In genomic region chr18:10488022-10488421, GRCh38 we compare ENCODE assay signal across 31 cellular contexts. TPM values are rescaled to one million over a fixed set of nuclear protein-coding genes. Genes with fewer than 3 reads are reported as not detected.
DNase-seq lines count a peak whose midpoint lies in the region; FAIRE-seq and TF ChIP-seq lines count a peak whose summit lies in the region.
"Had no signal": no experiment of that assay in that cellular context is flagged by ENCODE, and none has a peak within 500 bp of the region (broad histone marks: within the 10 kb centered on the region; RNA-seq: fewer than 3 reads in every experiment).

No MANE protein-coding gene starts in this region.

- H3K4me1 ChIP-seq in astrocyte (ENCODE audit: insufficient read depth, low read length) (no peaks in the 10 kb centered on the region), fibroblast of lung (ENCODE audit: control insufficient read depth, extremely low read depth, insufficient read depth, low read length) (no peaks in the 10 kb centered on the region), ovary (ENCODE audit: insufficient read depth) (peaks cover 6% of the 10 kb centered on the region)
- H3K4me1 ChIP-seq: A549 had no signal

- WGBS in ovary, 3 donors: 31 to 37% (median 32%) methylated on average over 4 of the region's 4 CpGs

- H3K4me2 ChIP-seq in astrocyte (ENCODE audit: low read length) (no peak overlapping the region), fibroblast of lung (ENCODE audit: extremely low read depth, insufficient read depth, low read length) (no peak overlapping the region)
- H3K4me2 ChIP-seq: A549, BLaER1, neural progenitor cell had no signal

- no peaks in the 10 kb centered on the region for H3K36me3 ChIP-seq in astrocyte (ENCODE audit: insufficient read depth, low read length)
- H3K36me3 ChIP-seq in fibroblast of lung (ENCODE audit: control insufficient read depth, insufficient read depth, low read length): no peaks in the 10 kb centered on the region
- no peaks in the 10 kb centered on the region for H3K36me3 ChIP-seq in ovary
- H3K36me3 ChIP-seq: neural progenitor cell had no signal

- no peak overlapping the region for H3K4me3 Mint-ChIP-seq in astrocyte (ENCODE audit: unreplicated experiment)
- H3K4me3 Mint-ChIP-seq: activated CD4-positive, alpha-beta T cell treated with anti-CD3 and anti-CD28 coated beads for 36 hours; activated CD8-positive, alpha-beta T cell treated with anti-CD3 and anti-CD28 coated beads, Interleukin-2, amount 10 ng/mL, durations not matched to agents 7 days and 5 days; activated naive CD4-positive, alpha-beta T cell treated with anti-CD3 and anti-CD28 coated beads, Interleukin-2, amount 10 ng/mL, durations not matched to agents 7 days and 5 days; activated T-helper 17 cell treated with anti-CD3 and anti-CD28 coated beads, Interleukin-2, amount 50 U/mL, for 72 hours; neural progenitor cell had no signal

- no peak overlapping the region for H3K27ac ChIP-seq in astrocyte (ENCODE audit: low read depth, low read length)
- H3K27ac ChIP-seq in fibroblast of lung (ENCODE audit: insufficient read depth, low read length): no peak overlapping the region
- peak overlapping the region; percentile 0 to 26 for H3K27ac ChIP-seq in ovary
- H3K27ac ChIP-seq: A549, BLaER1, coronary artery, neural progenitor cell, Peyer's patch, testis had no signal

- H3K27me3 ChIP-seq in astrocyte (ENCODE audit: insufficient read depth, low read length) (no peaks in the 10 kb centered on the region), fibroblast of lung (ENCODE audit: control insufficient read depth, insufficient read depth, low read length) (no peaks in the 10 kb centered on the region), ovary (no peaks in the 10 kb centered on the region)
- H3K27me3 ChIP-seq: BLaER1, neural progenitor cell, Peyer's patch, testis had no signal

- intact Hi-C loops in ovary (cut with DNase I): no loop called here

- no peak overlapping the region for H2AFZ ChIP-seq in astrocyte (ENCODE audit: low read depth, low read length)
- no peak overlapping the region for H2AFZ ChIP-seq in fibroblast of lung (ENCODE audit: low read length)
- H2AFZ ChIP-seq: neural progenitor cell had no signal

- TF ChIP-seq POLR2A in ovary (IDR thresholded peaks at IDR 0.05): no peak

- no peak for TF ChIP-seq EP300 in ovary (IDR thresholded peaks at IDR 0.05)

- peaks cover 4% of the 10 kb centered on the region for H3K27me3 Mint-ChIP-seq in astrocyte (ENCODE audit: low read depth, unreplicated experiment)
- H3K27me3 Mint-ChIP-seq: activated CD4-positive, alpha-beta T cell treated with anti-CD3 and anti-CD28 coated beads for 36 hours; activated T-helper 17 cell treated with anti-CD3 and anti-CD28 coated beads, Interleukin-2, amount 50 U/mL, for 72 hours had no signal

- H3K4me3 ChIP-seq in astrocyte (ENCODE audit: insufficient read depth, low read depth, low read length): no peak overlapping the region
- H3K4me3 ChIP-seq in fibroblast of lung (replicated peaks in 1 of 4; ENCODE audit: control extremely low read depth in 1 of 4, insufficient read depth in 1 of 4, low read depth in 3 of 4, low read length in 4 of 4): no peak overlapping the region
- H3K4me3 ChIP-seq in ovary: no peak overlapping the region
- H3K4me3 ChIP-seq: A549, BLaER1, coronary artery, GM12878, neural progenitor cell, Peyer's patch, testis had no signal

- FAIRE-seq in astrocyte (lab: Jason Lieb, UNC): no peak
- FAIRE-seq: A549, GM12878, H54, small intestine had no signal

- TF ChIP-seq CTCF in astrocyte (IDR thresholded peaks at IDR 0.05; ENCODE audit: insufficient read depth, low read depth, low read length) (no peak), fibroblast of lung (conservative IDR thresholded peaks at IDR 0.05 in 1 of 2, IDR thresholded peaks at IDR 0.05 in 1 of 2; ENCODE audit: low read depth in 1 of 2, low read length in 2 of 2) (no peak), ovary (IDR thresholded peaks at IDR 0.05) (no peak)

- DNase-seq in AG20443 (ENCODE audit: low spot score) (peak; percentile 48), astrocyte (ENCODE audit: low read depth) (peak; percentile 42), fibroblast of lung (ENCODE audit: low read depth in 2 of 2) (peak; percentile 15 to 57), ovary (peak; percentile 62 to 81 (median 71)), NCI-H2107 (lab: John Stamatoyannopoulos, UW) (no peak), NCI-H2171 (lab: John Stamatoyannopoulos, UW) (no peak), NCI-H226 (no peak), activated T-cell treated with anti-CD3 and anti-CD28 coated beads for 4 hours (no peak)
- DNase-seq: activated CD4-positive, alpha-beta T cell treated with anti-CD3 and anti-CD28 coated beads for 36 hours; activated CD8-positive, alpha-beta T cell treated with anti-CD3 and anti-CD28 coated beads, Interleukin-2, amount 10 ng/mL, durations not matched to agents 7 days and 5 days; activated naive CD4-positive, alpha-beta T cell treated with anti-CD3 and anti-CD28 coated beads, Interleukin-2, amount 10 ng/mL, durations not matched to agents 7 days and 5 days; amniotic stem cell; mesenchymal stem cell; NCI-H1105 treated with DMSO at 0.1 percent for 48 hours; NCI-H1930; NCI-H2227 treated with DMSO at 0.1 percent for 48 hours; Peyer's patch; SHP77; small intestine; stimulated activated naive CD8-positive, alpha-beta T cell treated with anti-CD3 and anti-CD28 coated beads, Interleukin-15, Interleukin-2, amounts not matched to agents 100 U/mL and 50 U/mL, for 24 hours; SW 1271; T-helper 9 cell; testis had no signal

- H3K27ac Mint-ChIP-seq in astrocyte (ENCODE audit: unreplicated experiment): no peak overlapping the region
- H3K27ac Mint-ChIP-seq: activated CD4-positive, alpha-beta T cell treated with anti-CD3 and anti-CD28 coated beads for 36 hours; activated CD8-positive, alpha-beta T cell treated with anti-CD3 and anti-CD28 coated beads, Interleukin-2, amount 10 ng/mL, durations not matched to agents 7 days and 5 days; activated naive CD4-positive, alpha-beta T cell treated with anti-CD3 and anti-CD28 coated beads, Interleukin-2, amount 10 ng/mL, durations not matched to agents 7 days and 5 days; activated T-helper 17 cell treated with anti-CD3 and anti-CD28 coated beads, Interleukin-2, amount 50 U/mL, for 72 hours; neural progenitor cell had no signal

- H3K4me1 Mint-ChIP-seq in astrocyte (ENCODE audit: low read depth, unreplicated experiment): peaks cover 8% of the 10 kb centered on the region
- H3K4me1 Mint-ChIP-seq: activated T-helper 17 cell treated with anti-CD3 and anti-CD28 coated beads, Interleukin-2, amount 50 U/mL, for 72 hours had no signal

- H3K79me2 ChIP-seq in astrocyte (ENCODE audit: insufficient read depth, low read length): no peaks in the 10 kb centered on the region
- H3K79me2 ChIP-seq in fibroblast of lung (ENCODE audit: control insufficient read depth, insufficient read depth, low read length): no peaks in the 10 kb centered on the region

- peaks cover 5% of the 10 kb centered on the region for H3K9me3 Mint-ChIP-seq in astrocyte (ENCODE audit: unreplicated experiment)
- H3K9me3 Mint-ChIP-seq: activated naive CD4-positive, alpha-beta T cell treated with anti-CD3 and anti-CD28 coated beads, Interleukin-2, amount 10 ng/mL, durations not matched to agents 7 days and 5 days; activated T-helper 17 cell treated with anti-CD3 and anti-CD28 coated beads, Interleukin-2, amount 50 U/mL, for 72 hours had no signal

- no peaks in the 10 kb centered on the region for H4K20me1 ChIP-seq in astrocyte (ENCODE audit: insufficient read depth, low read length)
- no peaks in the 10 kb centered on the region for H4K20me1 ChIP-seq in fibroblast of lung (ENCODE audit: control insufficient read depth, extremely low read depth, insufficient read depth, low read length)
- H4K20me1 ChIP-seq: BLaER1 had no signal

- H3K36me3 Mint-ChIP-seq in astrocyte (ENCODE audit: low read depth, unreplicated experiment): no peaks in the 10 kb centered on the region
- H3K36me3 Mint-ChIP-seq: activated naive CD4-positive, alpha-beta T cell treated with anti-CD3 and anti-CD28 coated beads, Interleukin-2, amount 10 ng/mL, durations not matched to agents 7 days and 5 days had no signal

- H3K9ac ChIP-seq in astrocyte (ENCODE audit: low read length) (no peak overlapping the region), fibroblast of lung (ENCODE audit: insufficient read depth, low read length) (no peak overlapping the region)
- H3K9ac ChIP-seq: BLaER1, neural progenitor cell had no signal

- H3K9me3 ChIP-seq in astrocyte (ENCODE audit: insufficient read depth, low read depth, low read length) (no peaks in the 10 kb centered on the region), fibroblast of lung (ENCODE audit: control insufficient read depth, insufficient read depth, low read depth, low read length) (no peaks in the 10 kb centered on the region), ovary (no peaks in the 10 kb centered on the region)
- H3K9me3 ChIP-seq: A549, BLaER1, Peyer's patch, testis had no signal

RNA-seq across cellular contexts. Expression of gene APCDD1, which starts 33.6 kb away (rescaled TPM):
- total RNA-seq in astrocyte (4.4 and 5.4 TPM in 2 replicates), fibroblast of lung (4.9 and 17.3 TPM in 2 replicates), ovary (100 to 1,000 TPM in 1 of 7 donors, 10 to 100 TPM in 6; 21.1 to 112 (median 60.6) TPM)
- polyA plus RNA-seq in fibroblast of lung (15.3 and 16.8 TPM in 2 replicates), ovary (10 to 100 TPM; 50.0 to 67.4 TPM)
- 15.0 and 21.9 TPM in 2 replicates for polyA plus RNA-seq in fibroblast of lung (2012)
- polyA minus RNA-seq in fibroblast of lung (ENCODE audit: low replicate concordance): 11.6 and 28.1 TPM in 2 replicates
- total RNA-seq: activated CD4-positive, alpha-beta T cell treated with anti-CD3 and anti-CD28 coated beads for 36 hours; activated CD8-positive, alpha-beta T cell treated with anti-CD3 and anti-CD28 coated beads, Interleukin-2, amount 10 ng/mL, durations not matched to agents 7 days and 5 days; activated T-helper 17 cell treated with anti-CD3 and anti-CD28 coated beads, Interleukin-2, amount 50 U/mL, for 72 hours; GM12878; HT1080 had no signal
- polyA plus RNA-seq: A549, GM12878 had no signal

RNA-seq across cellular contexts. Expression of gene NAPG, which starts 37.8 kb away (rescaled TPM):
- total RNA-seq in astrocyte (30.8 and 33.2 TPM in 2 replicates), fibroblast of lung (30.8 and 33.7 TPM in 2 replicates), ovary (10 to 100 TPM; 12.0 to 25.8 (median 20.7) TPM)
- polyA plus RNA-seq in fibroblast of lung (22.7 and 23.1 TPM in 2 replicates), ovary (10 to 100 TPM in 1 of 2 donors, 1 to 10 TPM in 1; 7.9 to 14.6 TPM)
- 15.0 and 17.5 TPM in 2 replicates for polyA plus RNA-seq in fibroblast of lung (2012)
- 9.8 and 18.0 TPM in 2 replicates for polyA minus RNA-seq in fibroblast of lung (ENCODE audit: low replicate concordance)

Comparison
In these comparisons a context has a peak if more than half of its experiments do, and no peak if none do; other contexts are left out.
1. DNase-seq: peak in AG20443 (single experiment), astrocyte (single experiment), fibroblast of lung (2 of 2) and ovary (5 of 5); none in NCI-H2107 (single experiment), NCI-H2171 (single experiment), NCI-H226 (single experiment) and activated T-cell treated with anti-CD3 and anti-CD28 coated beads for 4 hours (single experiment).
2. H3K27ac ChIP-seq: peak in ovary (2 of 2); none in astrocyte (single experiment) and fibroblast of lung (single experiment).